Comparison of ENCODE assay signal across 7 cellular contexts in genomic region chr11:111035746-111036145, GRCh38.
"Had no signal": no experiment of that assay in that cellular context is flagged by ENCODE, and none has a peak within 500 bp of the region (broad histone marks: within the 10 kb centered on the region; RNA-seq: fewer than 3 reads in every experiment).

No MANE protein-coding gene starts in this region.

- DNase-seq: GDM1, GF-D8 had no signal

- ATAC-seq: GM12878 had no signal

- FAIRE-seq: G401.6, GM12878, GM12892, GM18507, GM19239 had no signal
